ENCODE assay signal across 8 cellular contexts in genomic region chr21:36385233-36385908, GRCh38. TPM values are rescaled to one million over a fixed set of nuclear protein-coding genes. Genes with fewer than 3 reads are reported as not detected.
A peak's percentile ranks its signal among the peaks of the same experiment; 100 is the strongest.
DNase-seq lines count a peak whose midpoint lies in the region; ATAC-seq and TF ChIP-seq lines count a peak whose summit lies in the region.

CHAF1B (plus strand) TSS chr21:36385392; CDS start chr21:36386137, 745 bp downstream.

- H3K9me3 ChIP-seq in right cardiac atrium (ENCODE audit: control insufficient read depth, low read length) (no peaks in the 10 kb centered on the region), vagina (no peaks in the 10 kb centered on the region)

- DNase-seq in GM13976 (ENCODE audit: low spot score) = peak; percentile 98
- peak; percentile 92 to 94 (median 93) for DNase-seq in NCI-H1417 (lab: John Stamatoyannopoulos, UW)
- peak; percentile 70 to 76 (median 74) for DNase-seq in T-helper 2 cell
- peak in 43 of 56 donors; percentile 6 to 78 (median 46) for DNase-seq in amygdala (lab: John Stamatoyannopoulos, UW)
- peak; percentile 80 to 93 (median 92) for DNase-seq in right cardiac atrium
- no peak for DNase-seq in vagina (ENCODE audit: extremely low spot score in 2 of 2)

- TF ChIP-seq CTCF in GM13976 (IDR thresholded peaks at IDR 0.05; ENCODE audit: borderline replicate concordance, control extremely low read depth, extremely low read depth, insufficient read depth, missing control alignments) (no peak), vagina (IDR thresholded peaks at IDR 0.05) (no peak)

- peak in 1 of 2 donors; percentile 34 for TF ChIP-seq POLR2A in vagina (IDR thresholded peaks at IDR 0.05)

- WGBS in right cardiac atrium = 1% methylated on average over 75 of the region's 75 CpGs

- H3K4me3 ChIP-seq in right cardiac atrium (ENCODE audit: low read length) = peak within 1 kb of the TSS; percentile 85
- H3K4me3 ChIP-seq in rectal smooth muscle tissue (ENCODE audit: low read length) = peak within 1 kb of the TSS; percentile 61
- H3K4me3 ChIP-seq in vagina = peak within 1 kb of the TSS; percentile 61 to 79

- in situ Hi-C loops in GM13976 (cut with MboI; ENCODE audit: low sequenced_read_pairs, unreplicated experiment) = no loop called here

- H3K27ac ChIP-seq in right cardiac atrium (ENCODE audit: low read length) (no peak within 1 kb of the TSS), rectal smooth muscle tissue (ENCODE audit: low read depth, low read length) (no peak within 1 kb of the TSS), vagina (peak within 1 kb of the TSS; percentile 80)

- intact Hi-C loops in right cardiac atrium (cut with DNase I) (no loop called here), vagina (cut with DNase I) (no loop called here)

- H3K27me3 ChIP-seq in right cardiac atrium (ENCODE audit: control insufficient read depth, insufficient read depth) (no peaks in the 10 kb centered on the region), rectal smooth muscle tissue (ENCODE audit: control insufficient read depth, insufficient read depth, low read length) (no peaks in the 10 kb centered on the region), vagina (no peaks in the 10 kb centered on the region)

- ATAC-seq in HG02642 (IDR thresholded peaks at IDR 0.05; ENCODE audit: poor library complexity, unreplicated experiment) = peak; percentile 95
- ATAC-seq in right cardiac atrium = peak; percentile 95 to 96

- no peak within 1 kb of the TSS for H3K9ac ChIP-seq in rectal smooth muscle tissue (ENCODE audit: low read length)

- H3K36me3 ChIP-seq in rectal smooth muscle tissue (ENCODE audit: control insufficient read depth, insufficient read depth, low read length) = no peaks in the 10 kb centered on the region
- H3K36me3 ChIP-seq in vagina = no peaks in the 10 kb centered on the region

- H3K4me1 ChIP-seq in right cardiac atrium (ENCODE audit: control insufficient read depth, insufficient read depth, low read length) (no peaks in the 10 kb centered on the region), rectal smooth muscle tissue (ENCODE audit: control insufficient read depth, insufficient read depth, low read length) (no peaks in the 10 kb centered on the region), vagina (no peaks in the 10 kb centered on the region)

RNA-seq across cellular contexts. Expression of gene CHAF1B, which starts in this region (rescaled TPM):
- total RNA-seq in right cardiac atrium (1 to 10 TPM in 1 of 4 donors, under 1 TPM in 3; 0.74 to 1.3 (median 0.76) TPM), vagina (1.7 TPM)
- 0.61 TPM for polyA plus RNA-seq in right cardiac atrium

Comparison
In these comparisons a context has a peak if more than half of its experiments do, and no peak if none do; other contexts are left out.
1. DNase-seq: peak in GM13976 (single experiment), NCI-H1417 (3 of 3), T-helper 2 cell (5 of 5), amygdala (43 of 56) and right cardiac atrium (3 of 3); none in vagina (0 of 2).
2. Peak in every context shown above with its lines, with median percentiles within 50 percentile points of each other: H3K4me3 ChIP-seq.